ENCODE assay signal across 1 cellular context in genomic region chr5:142527234-142527633, GRCh38.
TF ChIP-seq lines count a peak whose summit lies in the region.

No MANE protein-coding gene starts in this region.

TF ChIP-seq in IMR-90, 13 proteins besides CTCF, POLR2A, EP300 and RAD21 (continued from another document):
- TF ChIP-seq NFE2L2 (IDR thresholded peaks at IDR 0.05; ENCODE audit: low read depth, low read length) (no peak), USF2 (IDR thresholded peaks at IDR 0.05; ENCODE audit: low read depth, low read length) (no peak)
